ENCODE assay signal across 2 cellular contexts in the genomic region with DNA sequence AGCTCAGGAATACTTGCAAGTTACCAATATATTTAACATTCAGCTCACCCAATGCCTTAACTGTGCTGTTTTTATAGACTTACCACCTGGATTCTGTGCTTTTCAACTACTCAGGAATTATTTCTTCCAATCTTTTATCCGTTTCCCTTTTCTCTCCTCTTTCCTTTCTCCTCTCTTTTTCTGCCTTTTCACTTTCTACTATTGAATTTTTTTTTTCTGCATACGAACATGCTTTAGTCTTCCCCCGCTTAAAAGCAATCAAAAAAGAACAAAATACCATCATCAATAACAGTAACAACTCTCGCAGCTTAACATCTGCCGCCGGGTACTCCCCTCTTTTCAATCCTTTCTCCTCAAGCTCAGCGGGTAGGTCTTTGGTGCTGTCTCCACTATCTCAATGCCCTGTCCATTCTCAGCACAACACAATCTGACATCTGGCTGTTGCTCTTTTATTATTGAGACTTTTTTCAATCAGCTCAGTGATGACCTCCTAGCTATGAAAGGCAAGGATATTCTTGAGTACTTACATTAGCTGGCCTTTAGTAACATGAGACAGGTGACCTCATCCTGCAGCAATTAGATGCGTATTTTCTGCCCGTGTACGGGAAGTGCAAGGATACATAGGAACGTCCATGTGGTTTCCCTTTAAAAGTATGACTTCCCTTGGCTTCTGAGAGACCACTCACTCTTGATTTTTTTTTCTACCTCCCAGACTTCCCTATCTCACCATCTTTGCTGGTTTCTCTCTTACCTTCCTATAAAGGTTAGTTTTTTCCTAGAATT.
TF ChIP-seq lines count a peak whose summit lies in the region.

No MANE protein-coding gene starts in this region.

TF ChIP-seq in IMR-90, 13 proteins besides CTCF, POLR2A, EP300 and RAD21:
- TF ChIP-seq BHLHE40 (IDR thresholded peaks at IDR 0.05; ENCODE audit: low read depth, low read length) (no peak), RFX5 (IDR thresholded peaks at IDR 0.05; ENCODE audit: low read depth, low read length) (no peak), CEBPB (IDR thresholded peaks at IDR 0.05; ENCODE audit: low read depth, low read length) (no peak), MAZ (IDR thresholded peaks at IDR 0.05; ENCODE audit: borderline replicate concordance, low read depth, low read length) (no peak), RCOR1 (IDR thresholded peaks at IDR 0.05; ENCODE audit: insufficient replicate concordance, low read length) (no peak)
- TF ChIP-seq, protein P1, sequence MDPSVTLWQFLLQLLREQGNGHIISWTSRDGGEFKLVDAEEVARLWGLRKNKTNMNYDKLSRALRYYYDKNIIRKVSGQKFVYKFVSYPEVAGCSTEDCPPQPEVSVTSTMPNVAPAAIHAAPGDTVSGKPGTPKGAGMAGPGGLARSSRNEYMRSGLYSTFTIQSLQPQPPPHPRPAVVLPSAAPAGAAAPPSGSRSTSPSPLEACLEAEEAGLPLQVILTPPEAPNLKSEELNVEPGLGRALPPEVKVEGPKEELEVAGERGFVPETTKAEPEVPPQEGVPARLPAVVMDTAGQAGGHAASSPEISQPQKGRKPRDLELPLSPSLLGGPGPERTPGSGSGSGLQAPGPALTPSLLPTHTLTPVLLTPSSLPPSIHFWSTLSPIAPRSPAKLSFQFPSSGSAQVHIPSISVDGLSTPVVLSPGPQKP (IDR thresholded peaks at IDR 0.05; ENCODE audit: borderline replicate concordance, low read depth, low read length): no peak

TF ChIP-seq in endothelial cell of umbilical vein, 7 proteins besides CTCF, POLR2A, EP300 and RAD21:
- TF ChIP-seq POLR2AphosphoS5 (IDR thresholded peaks at IDR 0.05; ENCODE audit: insufficient read depth, low read depth, low read length) (no peak), FOS (IDR thresholded peaks at IDR 0.05; ENCODE audit: borderline replicate concordance, insufficient read depth, low read length) (no peak), GATA2 (IDR thresholded peaks at IDR 0.05; ENCODE audit: insufficient read depth, insufficient read length, low read depth, low read length) (no peak), JUN (IDR thresholded peaks at IDR 0.05; ENCODE audit: borderline replicate concordance, insufficient read depth, insufficient read length, low read depth) (no peak), MYC (IDR thresholded peaks at IDR 0.05; ENCODE audit: low read depth, low read length) (no peak), EZH2 (IDR thresholded peaks at IDR 0.05; ENCODE audit: borderline replicate concordance, low read depth, low read length, severe bottlenecking) (no peak)
- TF ChIP-seq, protein P2, sequence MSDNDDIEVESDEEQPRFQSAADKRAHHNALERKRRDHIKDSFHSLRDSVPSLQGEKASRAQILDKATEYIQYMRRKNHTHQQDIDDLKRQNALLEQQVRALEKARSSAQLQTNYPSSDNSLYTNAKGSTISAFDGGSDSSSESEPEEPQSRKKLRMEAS (IDR thresholded peaks at IDR 0.05; ENCODE audit: insufficient read depth, insufficient read length): no peak
